Comparison of ENCODE assay signal across 19 cellular contexts in genomic region chr9:117485176-117485575, GRCh38.
DNase-seq lines count a peak whose midpoint lies in the region; ATAC-seq, FAIRE-seq and TF ChIP-seq lines count a peak whose summit lies in the region.
"Had no signal": no experiment of that assay in that cellular context is flagged by ENCODE, and none has a peak within 500 bp of the region (broad histone marks: within the 10 kb centered on the region; RNA-seq: fewer than 3 reads in every experiment).

No MANE protein-coding gene starts in this region.

- H4K20me1 ChIP-seq in KMS-11 (ENCODE audit: insufficient read depth), result no peaks in the 10 kb centered on the region

- in situ Hi-C loops in astrocyte of the cerebellum (cut with HindIII; ENCODE audit: low sequenced_read_pairs), result no loop called here

- DNase-seq in AG10803 (ENCODE audit: low read depth) (peak; percentile 1), astrocyte of the cerebellum (ENCODE audit: low read depth) (peak; percentile 9), GM19239 (ENCODE audit: insufficient read length, low spot score) (no peak), DMS114 treated with DMSO at 0.1 percent for 48 hours (lab: John Stamatoyannopoulos, UW; ENCODE audit: unreplicated experiment) (no peak), aorta (no peak)
- no peak for DNase-seq in activated CD4-positive, alpha-beta T cell treated with anti-CD3 and anti-CD28 coated beads for 4 hours
- DNase-seq: hypothalamus; left colon; midbrain; NCI-H1436 treated with DMSO at 0.1 percent for 48 hours; stimulated activated CD8-positive, alpha-beta memory T cell treated with anti-CD3 and anti-CD28 coated beads, Interleukin-4, amount 100 ng/mL, for 48 hours had no signal

- H3K4me1 ChIP-seq in KMS-11 (ENCODE audit: low read depth, poor library complexity, severe bottlenecking), result peaks cover 18% of the 10 kb centered on the region
- peaks cover 20% of the 10 kb centered on the region for H3K4me1 ChIP-seq in iPS-18a (ENCODE audit: control insufficient read depth, low read depth, low read length)
- no peaks in the 10 kb centered on the region for H3K4me1 ChIP-seq in aorta (ENCODE audit: control insufficient read depth in 1 of 2, insufficient read depth in 2 of 2, low read length in 2 of 2)
- H3K4me1 ChIP-seq: A549 had no signal

- no peaks in the 10 kb centered on the region for H3K79me2 ChIP-seq in KMS-11 (ENCODE audit: insufficient read depth, low read depth)

- intact Hi-C loops in aorta (cut with DNase I), result no loop called here

- H3K27me3 ChIP-seq in KMS-11 (ENCODE audit: insufficient read depth, low read depth), result no peaks in the 10 kb centered on the region
- H3K27me3 ChIP-seq in iPS-18a (ENCODE audit: control insufficient read depth, insufficient read depth, low read length), result no peaks in the 10 kb centered on the region
- H3K27me3 ChIP-seq in aorta (ENCODE audit: control insufficient read depth in 1 of 2, insufficient read depth in 2 of 2, low read length in 1 of 2), result no peaks in the 10 kb centered on the region

- H3K36me3 ChIP-seq in KMS-11 (ENCODE audit: insufficient read depth) (no peaks in the 10 kb centered on the region), iPS-18a (ENCODE audit: control insufficient read depth, low read depth, low read length) (no peaks in the 10 kb centered on the region), aorta (ENCODE audit: control insufficient read depth in 1 of 2, insufficient read depth in 2 of 2, low read length in 1 of 2) (no peaks in the 10 kb centered on the region)

- H2AFZ ChIP-seq in KMS-11 (ENCODE audit: low read depth), result no peak overlapping the region

- TF ChIP-seq CTCF in AG10803 (conservative IDR thresholded peaks at IDR 0.05; ENCODE audit: low read length), result no peak
- TF ChIP-seq CTCF in KMS-11 (conservative IDR thresholded peaks at IDR 0.05; ENCODE audit: low read depth, low read length), result no peak
- no peak for TF ChIP-seq CTCF in astrocyte of the cerebellum (IDR thresholded peaks at IDR 0.05; ENCODE audit: low read depth, low read length, missing control alignments)

- H3K9ac ChIP-seq in KMS-11 (no peak overlapping the region), iPS-18a (ENCODE audit: low read length) (no peak overlapping the region)

- H3K9me3 ChIP-seq in iPS-18a (ENCODE audit: control insufficient read depth, low read depth, low read length) (no peaks in the 10 kb centered on the region), aorta (ENCODE audit: control insufficient read depth, low read length) (no peaks in the 10 kb centered on the region)
- H3K9me3 ChIP-seq: A549 had no signal

- FAIRE-seq in GM19239 (lab: Jason Lieb, UNC), result no peak
- FAIRE-seq: A549, astrocyte, endometrium had no signal

- peak overlapping the region; percentile 13; the same call in 1 of the 2 replicates for H3K4me2 ChIP-seq in KMS-11
- H3K4me2 ChIP-seq: A549 had no signal

- no peak overlapping the region for H3K4me3 ChIP-seq in AG10803 (ENCODE audit: low read length)
- H3K4me3 ChIP-seq in KMS-11 (IDR thresholded peaks at IDR 0.05; ENCODE audit: insufficient read depth, low read depth, low read length), result no peak overlapping the region
- no peak overlapping the region for H3K4me3 ChIP-seq in astrocyte of the cerebellum (ENCODE audit: low read depth, low read length)
- H3K4me3 ChIP-seq in iPS-18a (ENCODE audit: low read length), result peak overlapping the region; percentile 22
- H3K4me3 ChIP-seq in aorta (ENCODE audit: low read length in 2 of 2), result no peak overlapping the region
- H3K4me3 ChIP-seq: A549, coronary artery had no signal

- no peak overlapping the region for H3K27ac ChIP-seq in KMS-11
- no peak overlapping the region for H3K27ac ChIP-seq in iPS-18a (ENCODE audit: low read length)
- no peak overlapping the region for H3K27ac ChIP-seq in aorta (ENCODE audit: low read depth in 1 of 2, low read length in 2 of 2)
- H3K27ac ChIP-seq: A549, coronary artery had no signal

- no peak for ATAC-seq in aorta (ENCODE audit: low FRiP score)
- ATAC-seq: A549, left colon, Panc1, SK-N-SH treated with all-trans-retinoic acid at 6 μM for 48 hours had no signal

- 0 to 3% methylated on average over 1 of the region's 1 CpG for WGBS in aorta, 2 donors

Comparison
In these comparisons a context has a peak if more than half of its experiments do, and no peak if none do; other contexts are left out.
1. DNase-seq: peak in AG10803 (single experiment) and astrocyte of the cerebellum (single experiment); none in GM19239 (single experiment), DMS114 treated with DMSO at 0.1 percent for 48 hours (single experiment), activated CD4-positive, alpha-beta T cell treated with anti-CD3 and anti-CD28 coated beads for 4 hours (0 of 2) and aorta (0 of 2).